In the genomic region with DNA sequence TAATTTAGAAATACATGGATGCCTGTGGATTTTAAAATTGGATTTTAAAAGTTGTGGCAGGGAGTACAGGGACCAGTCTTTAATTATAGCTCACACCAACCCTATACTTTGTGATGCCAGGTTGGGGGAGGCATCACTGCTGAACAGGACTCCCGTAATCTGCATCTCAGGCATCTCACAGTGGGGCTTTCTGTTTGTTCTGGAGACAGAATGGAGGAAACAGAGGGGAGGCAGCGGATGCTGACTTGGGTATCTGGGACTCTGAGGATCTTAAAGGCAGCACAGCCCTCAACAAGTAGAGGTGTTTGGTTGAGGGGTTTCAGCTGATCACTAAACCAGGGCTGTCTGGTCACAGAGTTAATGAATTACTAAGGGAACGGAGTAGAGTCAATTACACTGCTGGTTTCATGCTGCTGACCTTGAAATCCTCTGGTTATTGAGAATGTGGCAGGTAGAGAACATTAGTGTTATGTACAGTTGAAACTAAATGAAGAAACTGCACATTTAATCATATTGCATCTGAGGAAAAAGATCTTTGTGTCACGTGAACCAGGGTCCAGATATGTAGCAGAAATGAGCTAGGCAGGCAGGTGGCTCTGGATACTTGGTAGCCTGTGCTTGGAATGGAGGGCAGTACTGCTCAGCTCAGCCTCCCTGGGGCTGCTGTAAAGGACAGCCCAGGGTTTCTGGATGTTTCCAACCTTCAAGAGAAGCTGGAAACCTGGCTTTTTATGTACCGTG, we compare ENCODE assay signal across 1 cellular context.
A peak's percentile ranks its signal among the peaks of the same experiment; 100 is the strongest.
TF ChIP-seq lines count a peak whose summit lies in the region.

No MANE protein-coding gene starts in this region.

TF ChIP-seq in GM12878, 131 proteins besides CTCF, POLR2A, EP300 and RAD21 (continued from another document):
- TF ChIP-seq, protein P1, sequence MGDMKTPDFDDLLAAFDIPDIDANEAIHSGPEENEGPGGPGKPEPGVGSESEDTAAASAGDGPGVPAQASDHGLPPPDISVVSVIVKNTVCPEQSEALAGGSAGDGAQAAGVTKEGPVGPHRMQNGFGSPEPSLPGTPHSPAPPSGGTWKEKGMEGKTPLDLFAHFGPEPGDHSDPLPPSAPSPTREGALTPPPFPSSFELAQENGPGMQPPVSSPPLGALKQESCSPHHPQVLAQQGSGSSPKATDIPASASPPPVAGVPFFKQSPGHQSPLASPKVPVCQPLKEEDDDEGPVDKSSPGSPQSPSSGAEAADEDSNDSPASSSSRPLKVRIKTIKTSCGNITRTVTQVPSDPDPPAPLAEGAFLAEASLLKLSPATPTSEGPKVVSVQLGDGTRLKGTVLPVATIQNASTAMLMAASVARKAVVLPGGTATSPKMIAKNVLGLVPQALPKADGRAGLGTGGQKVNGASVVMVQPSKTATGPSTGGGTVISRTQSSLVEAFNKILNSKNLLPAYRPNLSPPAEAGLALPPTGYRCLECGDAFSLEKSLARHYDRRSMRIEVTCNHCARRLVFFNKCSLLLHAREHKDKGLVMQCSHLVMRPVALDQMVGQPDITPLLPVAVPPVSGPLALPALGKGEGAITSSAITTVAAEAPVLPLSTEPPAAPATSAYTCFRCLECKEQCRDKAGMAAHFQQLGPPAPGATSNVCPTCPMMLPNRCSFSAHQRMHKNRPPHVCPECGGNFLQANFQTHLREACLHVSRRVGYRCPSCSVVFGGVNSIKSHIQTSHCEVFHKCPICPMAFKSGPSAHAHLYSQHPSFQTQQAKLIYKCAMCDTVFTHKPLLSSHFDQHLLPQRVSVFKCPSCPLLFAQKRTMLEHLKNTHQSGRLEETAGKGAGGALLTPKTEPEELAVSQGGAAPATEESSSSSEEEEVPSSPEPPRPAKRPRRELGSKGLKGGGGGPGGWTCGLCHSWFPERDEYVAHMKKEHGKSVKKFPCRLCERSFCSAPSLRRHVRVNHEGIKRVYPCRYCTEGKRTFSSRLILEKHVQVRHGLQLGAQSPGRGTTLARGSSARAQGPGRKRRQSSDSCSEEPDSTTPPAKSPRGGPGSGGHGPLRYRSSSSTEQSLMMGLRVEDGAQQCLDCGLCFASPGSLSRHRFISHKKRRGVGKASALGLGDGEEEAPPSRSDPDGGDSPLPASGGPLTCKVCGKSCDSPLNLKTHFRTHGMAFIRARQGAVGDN (IDR thresholded peaks at IDR 0.05): 0 out of 2 replicates have a peak, but pooled peaks have one; percentile 15
TF ChIP-seq in GM12878: peak in this region for 6.
